ENCODE assay signal across 19 cellular contexts in genomic region chr4:6415306-6415705, GRCh38. TPM values are rescaled to one million over a fixed set of nuclear protein-coding genes. Genes with fewer than 3 reads are reported as not detected.
DNase-seq lines count a peak whose midpoint lies in the region; ATAC-seq, FAIRE-seq and TF ChIP-seq lines count a peak whose summit lies in the region.
"Had no signal": no experiment of that assay in that cellular context is flagged by ENCODE, and none has a peak within 500 bp of the region (broad histone marks: within the 10 kb centered on the region; RNA-seq: fewer than 3 reads in every experiment).

No MANE protein-coding gene starts in this region.

- H3K36me3 Mint-ChIP-seq in H9 (ENCODE audit: insufficient read depth in 1 of 3, low read depth in 3 of 3): no peaks in the 10 kb centered on the region
- no peaks in the 10 kb centered on the region for H3K36me3 Mint-ChIP-seq in naive thymus-derived CD8-positive, alpha-beta T cell
- H3K36me3 Mint-ChIP-seq: CD14-positive monocyte; CD4-positive, alpha-beta memory T cell had no signal

- H3T11ph ChIP-seq in H9 (ENCODE audit: low read length): no peak overlapping the region

- POLR2A ChIA-PET in naive thymus-derived CD8-positive, alpha-beta T cell (lab: Charles Lee): no interaction called here

- H2AK5ac ChIP-seq in neuronal stem cell (ENCODE audit: low read depth, low read length) (no peak overlapping the region), H9 (ENCODE audit: insufficient read length, low read length) (no peak overlapping the region)

- no peak overlapping the region for H4K8ac ChIP-seq in neuronal stem cell (ENCODE audit: low read depth, low read length)
- no peak overlapping the region for H4K8ac ChIP-seq in H9 (replicated peaks; ENCODE audit: insufficient read length, low read depth, low read length)

- H3K9me3 ChIP-seq in HUES48 (ENCODE audit: control insufficient read depth, insufficient read depth, low read length) (no peaks in the 10 kb centered on the region), HUES64 (ENCODE audit: insufficient read depth, low read depth, low read length) (no peaks in the 10 kb centered on the region), neuronal stem cell (replicated peaks in 1 of 2; ENCODE audit: control insufficient read depth in 2 of 2, insufficient read depth in 1 of 2, low read depth in 1 of 2, low read length in 2 of 2) (peaks cover 0 to 5% of the 10 kb centered on the region in 2 donors), mucosa of descending colon (no peaks in the 10 kb centered on the region), H9 (ENCODE audit: control insufficient read depth, low read depth, low read length) (no peaks in the 10 kb centered on the region), psoas muscle (no peaks in the 10 kb centered on the region)
- H3K9me3 ChIP-seq: HAP-1 had no signal

- WGBS in HUES64: 52% methylated on average over 8 of the region's 8 CpGs
- no CpG with 5 or more reads among the region's 8 CpGs for WGBS in neuronal stem cell (ENCODE audit: extremely low coverage in 2 of 2, insufficient read length in 2 of 2, insufficient replicate concordance in 1 of 2), 2 donors
- WGBS in H9 (ENCODE audit: extremely low coverage, insufficient read length, low lambda C conversion rate): no CpG with 5 or more reads among the region's 8 CpGs
- 33 to 62% (median 37%) methylated on average over 8 of the region's 8 CpGs for WGBS in psoas muscle, 3 donors

- no peaks in the 10 kb centered on the region for H4K20me1 ChIP-seq in H9 (ENCODE audit: control insufficient read depth, insufficient read depth, insufficient read length)
- H4K20me1 ChIP-seq: BLaER1 had no signal

- no peaks in the 10 kb centered on the region for H3K23me2 ChIP-seq in H9 (ENCODE audit: insufficient read length, low read depth, low read length, poor library complexity, severe bottlenecking)

- H3K4me2 ChIP-seq in neuronal stem cell (ENCODE audit: insufficient read depth, low read length, poor library complexity, severe bottlenecking): no peak overlapping the region
- no peak overlapping the region for H3K4me2 ChIP-seq in H9 (ENCODE audit: insufficient read depth, insufficient read length, low read length)
- H3K4me2 ChIP-seq: BLaER1 had no signal

- H2BK15ac ChIP-seq in neuronal stem cell (ENCODE audit: low read length): no peak overlapping the region
- no peak overlapping the region for H2BK15ac ChIP-seq in H9 (ENCODE audit: low read depth, low read length)

- no peaks in the 10 kb centered on the region for H3K79me2 ChIP-seq in H9 (ENCODE audit: insufficient read depth, low read length)

- no peak overlapping the region for H3K27ac Mint-ChIP-seq in H9
- H3K27ac Mint-ChIP-seq in naive thymus-derived CD8-positive, alpha-beta T cell: no peak overlapping the region
- H3K27ac Mint-ChIP-seq: CD14-positive monocyte; CD4-positive, alpha-beta memory T cell had no signal

- no peaks in the 10 kb centered on the region for H3K9me3 Mint-ChIP-seq in H9
- H3K9me3 Mint-ChIP-seq in naive thymus-derived CD8-positive, alpha-beta T cell: peaks cover 0 to 9% (median 3%) of the 10 kb centered on the region in 9 donors

- no peak overlapping the region for H3K4me3 ChIP-seq in HUES48 (ENCODE audit: low read depth, low read length)
- no peak overlapping the region for H3K4me3 ChIP-seq in HUES64 (ENCODE audit: low read length)
- no peak overlapping the region for H3K4me3 ChIP-seq in neuronal stem cell (ENCODE audit: low read length in 2 of 2)
- no peak overlapping the region for H3K4me3 ChIP-seq in mucosa of descending colon
- no peak overlapping the region for H3K4me3 ChIP-seq in psoas muscle
- H3K4me3 ChIP-seq: BLaER1, HAP-1 had no signal

- H3K4me1 ChIP-seq in HUES48 (ENCODE audit: control insufficient read depth, insufficient read depth, low read length): peaks cover 24% of the 10 kb centered on the region
- H3K4me1 ChIP-seq in HUES64 (ENCODE audit: insufficient read depth, low read length): peaks cover 12% of the 10 kb centered on the region; the same call in 1 of the 2 replicates
- peaks cover 9 to 12% of the 10 kb centered on the region in 2 donors for H3K4me1 ChIP-seq in neuronal stem cell (ENCODE audit: control insufficient read depth in 2 of 2, insufficient read depth in 1 of 2, low read depth in 1 of 2, low read length in 2 of 2)
- no peaks in the 10 kb centered on the region for H3K4me1 ChIP-seq in mucosa of descending colon (ENCODE audit: low read depth)
- H3K4me1 ChIP-seq in H9 (ENCODE audit: insufficient read depth, low read length): no peaks in the 10 kb centered on the region
- no peaks in the 10 kb centered on the region for H3K4me1 ChIP-seq in psoas muscle
- H3K4me1 ChIP-seq: HAP-1 had no signal

- H3K18ac ChIP-seq in neuronal stem cell (ENCODE audit: low read length) (no peak overlapping the region), H9 (ENCODE audit: insufficient read length, low read depth, low read length) (no peak overlapping the region)

- H3K36me3 ChIP-seq in HUES48 (ENCODE audit: control insufficient read depth, insufficient read depth, low read length) (no peaks in the 10 kb centered on the region), HUES64 (ENCODE audit: insufficient read depth, low read length) (no peaks in the 10 kb centered on the region), neuronal stem cell (replicated peaks in 1 of 2; ENCODE audit: control insufficient read depth in 2 of 2, insufficient read depth in 2 of 2, low read length in 2 of 2) (peaks cover 0 to 3% of the 10 kb centered on the region in 2 donors), mucosa of descending colon (ENCODE audit: low read depth) (no peaks in the 10 kb centered on the region), psoas muscle (ENCODE audit: insufficient read depth in 1 of 2, low read depth in 1 of 2) (no peaks in the 10 kb centered on the region)
- H3K36me3 ChIP-seq: BLaER1, HAP-1 had no signal

- peak; percentile 59 for FAIRE-seq in endometrium (lab: Jason Lieb, UNC)
- FAIRE-seq: A204.1, GM12892, GM18507 had no signal

- H3K27me3 Mint-ChIP-seq in H9 (ENCODE audit: low read depth): no peaks in the 10 kb centered on the region; the same call in 1 of the 2 replicates
- peaks cover 5 to 38% (median 14%) of the 10 kb centered on the region in 5 donors for H3K27me3 Mint-ChIP-seq in naive thymus-derived CD8-positive, alpha-beta T cell

- intact Hi-C loops in mucosa of descending colon (cut with DNase I, micrococcal nuclease): no loop called here
- intact Hi-C loops in psoas muscle (cut with DNase I): no loop called here

- H3K79me1 ChIP-seq in neuronal stem cell (ENCODE audit: low read depth, low read length) (no peaks in the 10 kb centered on the region), H9 (ENCODE audit: insufficient read depth, low read depth, low read length, poor library complexity, severe bottlenecking) (no peaks in the 10 kb centered on the region)

- H3K27me3 ChIP-seq in HUES48 (ENCODE audit: control insufficient read depth, insufficient read depth, low read length) (no peaks in the 10 kb centered on the region), HUES64 (ENCODE audit: insufficient read depth, low read length) (no peaks in the 10 kb centered on the region), neuronal stem cell (ENCODE audit: control insufficient read depth in 3 of 3, insufficient read depth in 3 of 3, low read depth in 1 of 3, low read length in 3 of 3) (peaks cover 0 to 9% (median 0%) of the 10 kb centered on the region in 3 experiments), H9 (ENCODE audit: insufficient read depth, low read length) (no peaks in the 10 kb centered on the region), psoas muscle (ENCODE audit: insufficient read depth in 3 of 3, low read length in 2 of 3) (peaks cover 0 to 18% (median 3%) of the 10 kb centered on the region in 3 donors)
- H3K27me3 ChIP-seq: BLaER1 had no signal

- DNase-seq in neuronal stem cell (ENCODE audit: low spot score) (no peak), mucosa of descending colon (no peak), H9 (no peak), psoas muscle (no peak)
- no peak for DNase-seq in naive thymus-derived CD8-positive, alpha-beta T cell
- DNase-seq: CD4-positive, alpha-beta memory T cell; DMS153; DMS79; GDM1; GOT3 had no signal

- no peak overlapping the region for H3K4me3 Mint-ChIP-seq in H9
- no peak overlapping the region for H3K4me3 Mint-ChIP-seq in naive thymus-derived CD8-positive, alpha-beta T cell
- H3K4me3 Mint-ChIP-seq: CD14-positive monocyte; CD4-positive, alpha-beta memory T cell had no signal

- no peak overlapping the region for H3K14ac ChIP-seq in neuronal stem cell (ENCODE audit: low read length)
- H3K14ac ChIP-seq in H9 (ENCODE audit: insufficient read depth, low read length): no peak overlapping the region

- H3K4me1 Mint-ChIP-seq in H9: peaks cover 6 to 18% of the 10 kb centered on the region in 2 experiments; a peak in 3 of 4 replicates
- peaks cover 0 to 2% (median 0%) of the 10 kb centered on the region in 4 donors for H3K4me1 Mint-ChIP-seq in naive thymus-derived CD8-positive, alpha-beta T cell
- H3K4me1 Mint-ChIP-seq: CD14-positive monocyte; CD4-positive, alpha-beta memory T cell had no signal

- H2BK5ac ChIP-seq in neuronal stem cell (ENCODE audit: low read length) (no peak overlapping the region), H9 (ENCODE audit: insufficient read length, low read length) (no peak overlapping the region)

- no peak overlapping the region for H4K91ac ChIP-seq in neuronal stem cell (ENCODE audit: low read depth, low read length, poor library complexity)
- H4K91ac ChIP-seq in H9 (ENCODE audit: insufficient read length, low read depth, low read length): no peak overlapping the region

- peak overlapping the region; percentile 40 for H3K27ac ChIP-seq in HUES48 (ENCODE audit: low read depth, low read length)
- H3K27ac ChIP-seq in HUES64 (ENCODE audit: low read depth, low read length): peak overlapping the region; percentile 49; the same call in 1 of the 2 replicates
- no peak overlapping the region for H3K27ac ChIP-seq in neuronal stem cell (replicated peaks; ENCODE audit: low read length)
- no peak overlapping the region for H3K27ac ChIP-seq in H9 (ENCODE audit: insufficient read length, low read depth, low read length)
- H3K27ac ChIP-seq in psoas muscle: no peak overlapping the region
- H3K27ac ChIP-seq: BLaER1 had no signal

- no peak overlapping the region for H2BK20ac ChIP-seq in H9 (ENCODE audit: low read depth, low read length, poor library complexity, severe bottlenecking)

- peak overlapping the region; percentile 78 for H2AFZ ChIP-seq in neuronal stem cell (ENCODE audit: low read length)
- no peak overlapping the region for H2AFZ ChIP-seq in H9 (ENCODE audit: low read length)

- no peak overlapping the region for H3K4ac ChIP-seq in neuronal stem cell (ENCODE audit: low read length)
- H3K4ac ChIP-seq in H9 (ENCODE audit: low read depth, low read length): no peak overlapping the region

- H3K9ac ChIP-seq in HUES48 (ENCODE audit: low read depth, low read length) (no peak overlapping the region), HUES64 (ENCODE audit: low read depth, low read length) (no peak overlapping the region), neuronal stem cell (ENCODE audit: low read depth, low read length, poor library complexity) (no peak overlapping the region), H9 (ENCODE audit: extremely low read depth, insufficient read length, low read length) (no peak overlapping the region)
- H3K9ac ChIP-seq: BLaER1 had no signal

- no peak overlapping the region for H2BK120ac ChIP-seq in neuronal stem cell (ENCODE audit: low read depth, low read length)
- no peak overlapping the region for H2BK120ac ChIP-seq in H9 (ENCODE audit: low read depth, low read length, poor library complexity, severe bottlenecking)

- TF ChIP-seq CTCF in mucosa of descending colon (IDR thresholded peaks at IDR 0.05) (no peak), H9 (conservative IDR thresholded peaks at IDR 0.05) (no peak), psoas muscle (IDR thresholded peaks at IDR 0.05) (no peak)

- H3K56ac ChIP-seq in H9 (ENCODE audit: insufficient read length, low read depth, low read length): no peak overlapping the region

- H3K23ac ChIP-seq in neuronal stem cell (ENCODE audit: low read depth, low read length, poor library complexity) (no peak overlapping the region), H9 (ENCODE audit: insufficient read length, low read depth, low read length) (no peak overlapping the region)

- no peak overlapping the region for H4K5ac ChIP-seq in H9 (ENCODE audit: insufficient read length, low read depth, low read length)

- H2BK12ac ChIP-seq in neuronal stem cell (ENCODE audit: low read length) (no peak overlapping the region), H9 (ENCODE audit: insufficient read length, low read depth, low read length) (no peak overlapping the region)

- ATAC-seq in mucosa of descending colon (no peak), psoas muscle (no peak)
- ATAC-seq in naive thymus-derived CD8-positive, alpha-beta T cell: no peak

RNA-seq across cellular contexts. Expression of gene PPP2R2C, which starts 57.1 kb away (rescaled TPM):
- polyA plus RNA-seq in HUES64 (2013, experiment 1 of 2): 4.0 TPM
- 4.9 TPM for polyA plus RNA-seq in HUES64 (2013, experiment 2 of 2)
- 3.3 TPM for polyA plus RNA-seq in neuronal stem cell (2013, experiment 1 of 2)
- 3.1 TPM for polyA plus RNA-seq in neuronal stem cell (2013, experiment 2 of 2)
- total RNA-seq in mucosa of descending colon (1 to 10 TPM in 1 of 3 donors, under 1 TPM in 2; 0.31 to 2.9 (median 0.41) TPM), H9 (2021) (8.1 and 8.6 TPM in 2 replicates), psoas muscle (1 to 10 TPM in 3 of 4 donors, under 1 TPM in 1; 0.62 to 2.1 (median 1.4) TPM)
- total RNA-seq in naive thymus-derived CD8-positive, alpha-beta T cell: not detected
- polyA plus RNA-seq in naive thymus-derived CD8-positive, alpha-beta T cell: not detected
- 1 to 10 TPM in 1 of 3 donors, under 1 TPM in 2; 0.08 to 3.2 (median 0.52) TPM for polyA plus RNA-seq in psoas muscle
- total RNA-seq: CD4-positive, alpha-beta memory T cell had no signal
- polyA plus RNA-seq: CD14-positive monocyte; CD4-positive, alpha-beta memory T cell had no signal

Comparison
In these comparisons a context has a peak if more than half of its experiments do, and no peak if none do; other contexts are left out.
1. H3K27ac ChIP-seq: peak in HUES48 (single experiment) and HUES64 (single experiment); none in neuronal stem cell (single experiment), H9 (single experiment) and psoas muscle (single experiment).